In genomic region chr17:18235743-18236256, GRCh38 we compare ENCODE assay signal across 9 cellular contexts. TPM values are rescaled to one million over a fixed set of nuclear protein-coding genes. Genes with fewer than 3 reads are reported as not detected.
DNase-seq lines count a peak whose midpoint lies in the region; ATAC-seq and TF ChIP-seq lines count a peak whose summit lies in the region.
"Had no signal": no experiment of that assay in that cellular context is flagged by ENCODE, and none has a peak within 500 bp of the region (broad histone marks: within the 10 kb centered on the region; RNA-seq: fewer than 3 reads in every experiment).

No MANE protein-coding gene starts in this region.

- H3K36me3 ChIP-seq in Panc1 (ENCODE audit: control insufficient read depth, insufficient read depth, low read length) = no peaks in the 10 kb centered on the region

- CTCF ChIA-PET in Panc1 (lab: Charles Lee) = no interaction called here

- POLR2A ChIA-PET in Panc1 (lab: Charles Lee) = no interaction called here

- intact Hi-C loops in Panc1 (cut with micrococcal nuclease; ENCODE audit: unreplicated experiment) = no loop called here

- H3K4me3 ChIP-seq in Panc1 (ENCODE audit: low read depth in 2 of 2, low read length in 2 of 2) (no peak overlapping the region), skin epidermis (no peak overlapping the region)

- DNase-seq in Daoy (ENCODE audit: low read depth) (peak; percentile 93), Panc1 (ENCODE audit: low read depth, low spot score) (no peak), dermis microvascular lymphatic vessel endothelial cell (ENCODE audit: low read depth in 2 of 2) (peak; percentile 28 to 76), Kasumi-1 (lab: John Stamatoyannopoulos, UW) (no peak), NCI-H146 treated with DMSO at 0.1 percent for 48 hours (lab: John Stamatoyannopoulos, UW; ENCODE audit: unreplicated experiment) (no peak), NCI-H526 (lab: John Stamatoyannopoulos, UW) (no peak)
- DNase-seq: NCI-H526 treated with DMSO at 0.1 percent for 48 hours had no signal

- no peaks in the 10 kb centered on the region for H3K4me1 ChIP-seq in Panc1 (ENCODE audit: control insufficient read depth, insufficient read depth, low read length)

- no peak for TF ChIP-seq CTCF in Panc1 (IDR thresholded peaks at IDR 0.05)

- ATAC-seq in Panc1 (0 out of 2 replicates have a peak, but pooled peaks have one; percentile 16), GM19324 (IDR thresholded peaks at IDR 0.05; ENCODE audit: low FRiP score, unreplicated experiment) (no peak)

- no peaks in the 10 kb centered on the region for H3K9me3 ChIP-seq in Panc1 (ENCODE audit: control insufficient read depth, insufficient read depth, low read depth, low read length)

- in situ Hi-C loops in Panc1 (cut with HindIII; ENCODE audit: low pct_unique_long_range_greater_than_20kb, low sequenced_read_pairs) = no loop called here

- H3K27ac ChIP-seq in Panc1 (ENCODE audit: low read length) (no peak overlapping the region), skin epidermis (peak overlapping the region in 16 of 21 experiments; percentile 31 to 83 (median 58))

- H3K27me3 ChIP-seq in Panc1 (ENCODE audit: control insufficient read depth, insufficient read depth, low read length) = no peaks in the 10 kb centered on the region

- no TSS peak for BruUV-seq in Panc1 (replicated peaks; lab: Mats Ljungman, UMichigan)

RNA-seq across cellular contexts. Expression of gene LLGL1, which starts 10.4 kb away (rescaled TPM):
- total RNA-seq in Daoy (2014; rRNA removed; shearing (Covaris generic)) = 22.6 and 24.3 TPM in 2 replicates
- total RNA-seq in Panc1 (2021; ENCODE audit: unreplicated experiment) = 18.4 TPM
- 21.4 TPM for polyA plus RNA-seq in Panc1 (2012; ENCODE audit: insufficient read length)
- total RNA-seq in dermis microvascular lymphatic vessel endothelial cell = 17.2 and 23.9 TPM in 2 replicates

RNA-seq across cellular contexts. Expression of gene FLII, which starts 22.7 kb away (rescaled TPM):
- total RNA-seq in Daoy (2014; rRNA removed; shearing (Covaris generic)) = 179 and 192 TPM in 2 replicates
- total RNA-seq in Panc1 (2021; ENCODE audit: unreplicated experiment) (207 TPM), dermis microvascular lymphatic vessel endothelial cell (280 and 292 TPM in 2 replicates)
- polyA plus RNA-seq in Panc1 (2012; ENCODE audit: insufficient read length) = 215 TPM

RNA-seq across cellular contexts. Expression of gene MIEF2, which starts 24.7 kb away (rescaled TPM):
- total RNA-seq in Daoy (2014; rRNA removed; shearing (Covaris generic)) = 6.3 and 7.9 TPM in 2 replicates
- total RNA-seq in Panc1 (2021; ENCODE audit: unreplicated experiment) = 11.2 TPM
- 18.5 TPM for polyA plus RNA-seq in Panc1 (2012; ENCODE audit: insufficient read length)
- total RNA-seq in dermis microvascular lymphatic vessel endothelial cell = 8.1 and 13.9 TPM in 2 replicates

RNA-seq across cellular contexts. Expression of gene ALKBH5, which starts 52.2 kb away (rescaled TPM):
- 88.0 and 94.3 TPM in 2 replicates for total RNA-seq in Daoy (2014; rRNA removed; shearing (Covaris generic))
- total RNA-seq in Panc1 (2021; ENCODE audit: unreplicated experiment) (94.5 TPM), dermis microvascular lymphatic vessel endothelial cell (57.9 and 71.8 TPM in 2 replicates)
- polyA plus RNA-seq in Panc1 (2012; ENCODE audit: insufficient read length) = 58.6 TPM

Comparison
In these comparisons a context has a peak if more than half of its experiments do, and no peak if none do; other contexts are left out.
1. DNase-seq: peak in Daoy (single experiment) and dermis microvascular lymphatic vessel endothelial cell (2 of 2); none in Panc1 (single experiment), Kasumi-1 (0 of 2), NCI-H146 treated with DMSO at 0.1 percent for 48 hours (single experiment) and NCI-H526 (0 of 2).